ENCODE assay signal across 2 cellular contexts in genomic region chr4:150976478-150977118, GRCh38.
TF ChIP-seq lines count a peak whose summit lies in the region.

No MANE protein-coding gene starts in this region.

TF ChIP-seq in A549, 52 proteins besides CTCF, POLR2A, EP300 and RAD21:
- TF ChIP-seq MAX (IDR thresholded peaks at IDR 0.05) (no peak), CHD2 (IDR thresholded peaks at IDR 0.05; ENCODE audit: low read length, partially characterized antibody) (no peak), FOSL2 (IDR thresholded peaks at IDR 0.05) (no peak), FOSL2 (CRISPR knock-in tag; IDR thresholded peaks at IDR 0.05) (no peak), USF2 (IDR thresholded peaks at IDR 0.05) (no peak), FOSB (CRISPR knock-in tag; IDR thresholded peaks at IDR 0.05) (no peak), RNF2 (IDR thresholded peaks at IDR 0.05; ENCODE audit: borderline replicate concordance, low read depth) (no peak), HOXB13 (CRISPR knock-in tag; IDR thresholded peaks at IDR 0.05; ENCODE audit: low read depth) (no peak), HOXB5 (CRISPR knock-in tag; IDR thresholded peaks at IDR 0.05) (no peak), JUNB (IDR thresholded peaks at IDR 0.05) (no peak), PHF8 (IDR thresholded peaks at IDR 0.05; ENCODE audit: borderline replicate concordance, low read depth) (no peak), HDAC2 (IDR thresholded peaks at IDR 0.05) (no peak), ESRRA (IDR thresholded peaks at IDR 0.05; ENCODE audit: borderline replicate concordance, low read length) (no peak), ZFP36 (IDR thresholded peaks at IDR 0.05; ENCODE audit: borderline replicate concordance, partially characterized antibody) (no peak), RCOR1 (IDR thresholded peaks at IDR 0.05; ENCODE audit: low read depth, low read length) (no peak), NPAS2 (CRISPR knock-in tag; IDR thresholded peaks at IDR 0.05; ENCODE audit: borderline replicate concordance) (no peak), ELK1 (IDR thresholded peaks at IDR 0.05; ENCODE audit: low read depth, low read length) (no peak), PBX3 (IDR thresholded peaks at IDR 0.05) (no peak), TFCP2L1 (CRISPR knock-in tag; IDR thresholded peaks at IDR 0.05) (no peak), ATOH8 (CRISPR knock-in tag; IDR thresholded peaks at IDR 0.05; ENCODE audit: low read depth) (no peak)

TF ChIP-seq in GM12891, 5 proteins besides CTCF, POLR2A, EP300 and RAD21 (continued from another document):
- TF ChIP-seq POLR2AphosphoS5 (IDR thresholded peaks at IDR 0.05; ENCODE audit: low read depth, low read length) (no peak), POU2F2 (IDR thresholded peaks at IDR 0.05; ENCODE audit: low read depth, low read length) (no peak), TAF1 (IDR thresholded peaks at IDR 0.05; ENCODE audit: low read depth, low read length) (no peak)
